16 cellular contexts compared by ENCODE assay signal in the genomic region with DNA sequence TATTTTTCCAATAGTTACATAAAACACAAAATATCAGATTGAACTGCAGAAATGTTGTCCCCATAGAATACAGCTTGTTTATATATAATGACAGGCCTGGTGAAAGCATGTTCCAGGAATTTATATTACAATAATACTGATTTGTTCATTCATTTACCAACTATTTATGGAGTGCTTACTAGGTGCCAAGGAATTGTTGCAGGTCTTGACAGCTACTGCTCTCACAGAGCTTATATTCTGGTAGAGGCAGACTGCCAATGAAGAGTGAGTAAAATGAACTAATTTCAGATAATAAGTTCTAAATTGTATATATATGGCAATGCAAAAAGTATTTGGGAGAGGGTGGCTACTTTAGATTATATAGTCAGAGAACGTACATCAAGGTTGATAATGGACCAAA.
"Had no signal": no experiment of that assay in that cellular context is flagged by ENCODE, and none has a peak within 500 bp of the region (broad histone marks: within the 10 kb centered on the region; RNA-seq: fewer than 3 reads in every experiment).

No MANE protein-coding gene starts in this region.

- H3K4me3 Mint-ChIP-seq: dendritic cell treated with granulocyte-macrophage colony-stimulating factor and Interleukin-4, amounts not matched to agents 40 ng/mL and 50 ng/mL, for 4 days; effector memory CD8-positive, alpha-beta T cell; natural killer cell; neural crest cell had no signal

- ATAC-seq: effector memory CD8-positive, alpha-beta T cell; gastroesophageal sphincter; left colon; mucosa of descending colon; natural killer cell had no signal

- H3K36me3 Mint-ChIP-seq: natural killer cell had no signal

- H3K4me1 Mint-ChIP-seq: natural killer cell, neural crest cell had no signal

- DNase-seq: cerebellar nuclear complex; effector memory CD8-positive, alpha-beta T cell; esophagus squamous epithelium; glutamatergic neuron; left colon; mucosa of descending colon; natural killer cell; posterior cingulate gyrus; sigmoid colon; small intestine; stimulated activated CD4-positive, alpha-beta T cell treated with anti-CD3 and anti-CD28 coated beads, Interleukin-12 subunit alpha, Interleukin-12 subunit beta, amount 100 ng/mL, for 4 hours; stimulated activated naive CD4-positive, alpha-beta T cell treated with Interleukin-2 at 50 U/mL for 16 hours; trophoblast cell had no signal

- H3K9me3 Mint-ChIP-seq: dendritic cell treated with granulocyte-macrophage colony-stimulating factor and Interleukin-4, amounts not matched to agents 40 ng/mL and 50 ng/mL, for 4 days; effector memory CD8-positive, alpha-beta T cell; natural killer cell had no signal

- H3K4me3 ChIP-seq: esophagus squamous epithelium, gastroesophageal sphincter, mucosa of descending colon, sigmoid colon had no signal

- H3K27me3 Mint-ChIP-seq: dendritic cell treated with granulocyte-macrophage colony-stimulating factor and Interleukin-4, amounts not matched to agents 40 ng/mL and 50 ng/mL, for 4 days had no signal
